1 cellular context compared by ENCODE assay signal in the genomic region with DNA sequence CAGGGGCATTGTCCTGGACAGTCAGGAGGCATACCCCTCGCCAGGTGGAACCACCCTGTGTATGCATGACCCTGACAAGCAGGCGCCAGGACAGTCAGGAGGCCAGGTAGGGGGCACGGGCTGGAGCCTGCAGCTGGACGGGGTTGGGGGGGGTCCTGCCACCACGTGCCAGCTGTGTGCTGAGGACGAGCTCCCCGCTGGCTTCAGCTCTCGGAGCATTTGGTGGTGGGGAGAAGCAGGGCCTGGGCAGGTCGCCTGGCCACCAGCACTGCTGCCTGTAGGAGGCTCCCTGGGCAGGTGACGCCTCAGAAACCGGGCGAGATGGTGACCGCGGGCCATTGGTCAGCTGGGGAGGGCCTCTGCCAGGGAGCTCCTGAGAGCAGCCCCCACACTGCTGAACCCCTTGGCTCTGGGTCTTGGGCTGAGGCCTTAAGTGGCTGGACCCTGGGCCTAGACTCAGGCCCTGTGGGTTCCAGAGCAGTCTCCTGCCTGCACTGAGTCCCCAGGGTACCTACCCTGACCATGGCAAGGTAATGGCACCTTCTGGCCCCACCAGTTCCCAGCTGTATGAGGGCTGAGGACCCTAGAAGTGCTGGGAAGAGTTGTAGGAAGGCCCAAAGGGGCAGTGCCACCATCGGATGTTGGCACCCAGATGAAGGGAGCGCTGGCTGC.
TF ChIP-seq lines count a peak whose summit lies in the region.

No MANE protein-coding gene starts in this region.

TF ChIP-seq in HepG2, 621 proteins besides CTCF, POLR2A, EP300 and RAD21 (continued from another document and continues in another):
- TF ChIP-seq, protein P1, sequence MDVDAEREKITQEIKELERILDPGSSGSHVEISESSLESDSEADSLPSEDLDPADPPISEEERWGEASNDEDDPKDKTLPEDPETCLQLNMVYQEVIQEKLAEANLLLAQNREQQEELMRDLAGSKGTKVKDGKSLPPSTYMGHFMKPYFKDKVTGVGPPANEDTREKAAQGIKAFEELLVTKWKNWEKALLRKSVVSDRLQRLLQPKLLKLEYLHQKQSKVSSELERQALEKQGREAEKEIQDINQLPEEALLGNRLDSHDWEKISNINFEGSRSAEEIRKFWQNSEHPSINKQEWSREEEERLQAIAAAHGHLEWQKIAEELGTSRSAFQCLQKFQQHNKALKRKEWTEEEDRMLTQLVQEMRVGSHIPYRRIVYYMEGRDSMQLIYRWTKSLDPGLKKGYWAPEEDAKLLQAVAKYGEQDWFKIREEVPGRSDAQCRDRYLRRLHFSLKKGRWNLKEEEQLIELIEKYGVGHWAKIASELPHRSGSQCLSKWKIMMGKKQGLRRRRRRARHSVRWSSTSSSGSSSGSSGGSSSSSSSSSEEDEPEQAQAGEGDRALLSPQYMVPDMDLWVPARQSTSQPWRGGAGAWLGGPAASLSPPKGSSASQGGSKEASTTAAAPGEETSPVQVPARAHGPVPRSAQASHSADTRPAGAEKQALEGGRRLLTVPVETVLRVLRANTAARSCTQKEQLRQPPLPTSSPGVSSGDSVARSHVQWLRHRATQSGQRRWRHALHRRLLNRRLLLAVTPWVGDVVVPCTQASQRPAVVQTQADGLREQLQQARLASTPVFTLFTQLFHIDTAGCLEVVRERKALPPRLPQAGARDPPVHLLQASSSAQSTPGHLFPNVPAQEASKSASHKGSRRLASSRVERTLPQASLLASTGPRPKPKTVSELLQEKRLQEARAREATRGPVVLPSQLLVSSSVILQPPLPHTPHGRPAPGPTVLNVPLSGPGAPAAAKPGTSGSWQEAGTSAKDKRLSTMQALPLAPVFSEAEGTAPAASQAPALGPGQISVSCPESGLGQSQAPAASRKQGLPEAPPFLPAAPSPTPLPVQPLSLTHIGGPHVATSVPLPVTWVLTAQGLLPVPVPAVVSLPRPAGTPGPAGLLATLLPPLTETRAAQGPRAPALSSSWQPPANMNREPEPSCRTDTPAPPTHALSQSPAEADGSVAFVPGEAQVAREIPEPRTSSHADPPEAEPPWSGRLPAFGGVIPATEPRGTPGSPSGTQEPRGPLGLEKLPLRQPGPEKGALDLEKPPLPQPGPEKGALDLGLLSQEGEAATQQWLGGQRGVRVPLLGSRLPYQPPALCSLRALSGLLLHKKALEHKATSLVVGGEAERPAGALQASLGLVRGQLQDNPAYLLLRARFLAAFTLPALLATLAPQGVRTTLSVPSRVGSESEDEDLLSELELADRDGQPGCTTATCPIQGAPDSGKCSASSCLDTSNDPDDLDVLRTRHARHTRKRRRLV (CRISPR knock-in tag; IDR thresholded peaks at IDR 0.05): peak; percentile 95
- TF ChIP-seq CCDC6 (CRISPR knock-in tag; IDR thresholded peaks at IDR 0.05) (peak; percentile 56), DR1 (CRISPR knock-in tag; IDR thresholded peaks at IDR 0.05) (0 out of 2 replicates have a peak, but pooled peaks have one; percentile 0), RFXAP (CRISPR knock-in tag; IDR thresholded peaks at IDR 0.05; ENCODE audit: borderline replicate concordance) (0 out of 2 replicates have a peak, but pooled peaks have one; percentile 4), ZNF160 (CRISPR knock-in tag; IDR thresholded peaks at IDR 0.05) (0 out of 2 replicates have a peak, but pooled peaks have one; percentile 88), ZNF75D (CRISPR knock-in tag; IDR thresholded peaks at IDR 0.05; ENCODE audit: borderline replicate concordance) (no peak), ZNF335 (CRISPR knock-in tag; IDR thresholded peaks at IDR 0.05) (no peak), ZFP62 (CRISPR knock-in tag; IDR thresholded peaks at IDR 0.05) (no peak), HOXD1 (CRISPR knock-in tag; IDR thresholded peaks at IDR 0.05) (0 out of 2 replicates have a peak, but pooled peaks have one; percentile 10), SMARCC2 (IDR thresholded peaks at IDR 0.05) (no peak), KLF13 (CRISPR knock-in tag; IDR thresholded peaks at IDR 0.05) (0 out of 2 replicates have a peak, but pooled peaks have one; percentile 25), RXRA (CRISPR knock-in tag; IDR thresholded peaks at IDR 0.05) (peak; percentile 69; the same call in 1 of the 2 replicates), MXD4 (CRISPR knock-in tag; IDR thresholded peaks at IDR 0.05) (peak; percentile 67), ZNF331 (CRISPR knock-in tag; IDR thresholded peaks at IDR 0.05) (0 out of 2 replicates have a peak, but pooled peaks have one; percentile 13)
- TF ChIP-seq, protein P2, sequence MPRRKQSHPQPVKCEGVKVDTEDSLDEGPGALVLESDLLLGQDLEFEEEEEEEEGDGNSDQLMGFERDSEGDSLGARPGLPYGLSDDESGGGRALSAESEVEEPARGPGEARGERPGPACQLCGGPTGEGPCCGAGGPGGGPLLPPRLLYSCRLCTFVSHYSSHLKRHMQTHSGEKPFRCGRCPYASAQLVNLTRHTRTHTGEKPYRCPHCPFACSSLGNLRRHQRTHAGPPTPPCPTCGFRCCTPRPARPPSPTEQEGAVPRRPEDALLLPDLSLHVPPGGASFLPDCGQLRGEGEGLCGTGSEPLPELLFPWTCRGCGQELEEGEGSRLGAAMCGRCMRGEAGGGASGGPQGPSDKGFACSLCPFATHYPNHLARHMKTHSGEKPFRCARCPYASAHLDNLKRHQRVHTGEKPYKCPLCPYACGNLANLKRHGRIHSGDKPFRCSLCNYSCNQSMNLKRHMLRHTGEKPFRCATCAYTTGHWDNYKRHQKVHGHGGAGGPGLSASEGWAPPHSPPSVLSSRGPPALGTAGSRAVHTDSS (CRISPR knock-in tag; conservative IDR thresholded peaks at IDR 0.05): no peak
- TF ChIP-seq, protein P3, sequence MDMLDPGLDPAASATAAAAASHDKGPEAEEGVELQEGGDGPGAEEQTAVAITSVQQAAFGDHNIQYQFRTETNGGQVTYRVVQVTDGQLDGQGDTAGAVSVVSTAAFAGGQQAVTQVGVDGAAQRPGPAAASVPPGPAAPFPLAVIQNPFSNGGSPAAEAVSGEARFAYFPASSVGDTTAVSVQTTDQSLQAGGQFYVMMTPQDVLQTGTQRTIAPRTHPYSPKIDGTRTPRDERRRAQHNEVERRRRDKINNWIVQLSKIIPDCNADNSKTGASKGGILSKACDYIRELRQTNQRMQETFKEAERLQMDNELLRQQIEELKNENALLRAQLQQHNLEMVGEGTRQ (IDR thresholded peaks at IDR 0.05; ENCODE audit: low read depth, low read length): 0 out of 2 replicates have a peak, but pooled peaks have one; percentile 6
- TF ChIP-seq, protein P3 (CRISPR knock-in tag; IDR thresholded peaks at IDR 0.05; ENCODE audit: borderline replicate concordance): no peak
- TF ChIP-seq, protein P4, sequence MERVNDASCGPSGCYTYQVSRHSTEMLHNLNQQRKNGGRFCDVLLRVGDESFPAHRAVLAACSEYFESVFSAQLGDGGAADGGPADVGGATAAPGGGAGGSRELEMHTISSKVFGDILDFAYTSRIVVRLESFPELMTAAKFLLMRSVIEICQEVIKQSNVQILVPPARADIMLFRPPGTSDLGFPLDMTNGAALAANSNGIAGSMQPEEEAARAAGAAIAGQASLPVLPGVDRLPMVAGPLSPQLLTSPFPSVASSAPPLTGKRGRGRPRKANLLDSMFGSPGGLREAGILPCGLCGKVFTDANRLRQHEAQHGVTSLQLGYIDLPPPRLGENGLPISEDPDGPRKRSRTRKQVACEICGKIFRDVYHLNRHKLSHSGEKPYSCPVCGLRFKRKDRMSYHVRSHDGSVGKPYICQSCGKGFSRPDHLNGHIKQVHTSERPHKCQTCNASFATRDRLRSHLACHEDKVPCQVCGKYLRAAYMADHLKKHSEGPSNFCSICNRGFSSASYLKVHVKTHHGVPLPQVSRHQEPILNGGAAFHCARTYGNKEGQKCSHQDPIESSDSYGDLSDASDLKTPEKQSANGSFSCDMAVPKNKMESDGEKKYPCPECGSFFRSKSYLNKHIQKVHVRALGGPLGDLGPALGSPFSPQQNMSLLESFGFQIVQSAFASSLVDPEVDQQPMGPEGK (CRISPR knock-in tag; IDR thresholded peaks at IDR 0.05): peak; percentile 25; the same call in 1 of the 2 replicates
- TF ChIP-seq, protein P5, sequence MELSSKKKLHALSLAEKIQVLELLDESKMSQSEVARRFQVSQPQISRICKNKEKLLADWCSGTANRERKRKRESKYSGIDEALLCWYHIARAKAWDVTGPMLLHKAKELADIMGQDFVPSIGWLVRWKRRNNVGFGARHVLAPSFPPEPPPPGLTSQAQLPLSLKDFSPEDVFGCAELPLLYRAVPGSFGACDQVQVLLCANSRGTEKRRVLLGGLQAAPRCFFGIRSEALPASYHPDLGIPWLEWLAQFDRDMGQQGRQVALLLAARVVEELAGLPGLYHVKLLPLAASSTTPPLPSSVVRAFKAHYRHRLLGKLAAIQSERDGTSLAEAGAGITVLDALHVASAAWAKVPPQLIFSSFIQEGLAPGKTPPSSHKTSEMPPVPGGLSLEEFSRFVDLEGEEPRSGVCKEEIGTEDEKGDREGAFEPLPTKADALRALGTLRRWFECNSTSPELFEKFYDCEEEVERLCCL (CRISPR knock-in tag; IDR thresholded peaks at IDR 0.05; ENCODE audit: borderline replicate concordance): 0 out of 2 replicates have a peak, but pooled peaks have one; percentile 62
- TF ChIP-seq, protein P6, sequence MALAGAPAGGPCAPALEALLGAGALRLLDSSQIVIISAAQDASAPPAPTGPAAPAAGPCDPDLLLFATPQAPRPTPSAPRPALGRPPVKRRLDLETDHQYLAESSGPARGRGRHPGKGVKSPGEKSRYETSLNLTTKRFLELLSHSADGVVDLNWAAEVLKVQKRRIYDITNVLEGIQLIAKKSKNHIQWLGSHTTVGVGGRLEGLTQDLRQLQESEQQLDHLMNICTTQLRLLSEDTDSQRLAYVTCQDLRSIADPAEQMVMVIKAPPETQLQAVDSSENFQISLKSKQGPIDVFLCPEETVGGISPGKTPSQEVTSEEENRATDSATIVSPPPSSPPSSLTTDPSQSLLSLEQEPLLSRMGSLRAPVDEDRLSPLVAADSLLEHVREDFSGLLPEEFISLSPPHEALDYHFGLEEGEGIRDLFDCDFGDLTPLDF (CRISPR knock-in tag; IDR thresholded peaks at IDR 0.05): no peak
- TF ChIP-seq, protein P7, sequence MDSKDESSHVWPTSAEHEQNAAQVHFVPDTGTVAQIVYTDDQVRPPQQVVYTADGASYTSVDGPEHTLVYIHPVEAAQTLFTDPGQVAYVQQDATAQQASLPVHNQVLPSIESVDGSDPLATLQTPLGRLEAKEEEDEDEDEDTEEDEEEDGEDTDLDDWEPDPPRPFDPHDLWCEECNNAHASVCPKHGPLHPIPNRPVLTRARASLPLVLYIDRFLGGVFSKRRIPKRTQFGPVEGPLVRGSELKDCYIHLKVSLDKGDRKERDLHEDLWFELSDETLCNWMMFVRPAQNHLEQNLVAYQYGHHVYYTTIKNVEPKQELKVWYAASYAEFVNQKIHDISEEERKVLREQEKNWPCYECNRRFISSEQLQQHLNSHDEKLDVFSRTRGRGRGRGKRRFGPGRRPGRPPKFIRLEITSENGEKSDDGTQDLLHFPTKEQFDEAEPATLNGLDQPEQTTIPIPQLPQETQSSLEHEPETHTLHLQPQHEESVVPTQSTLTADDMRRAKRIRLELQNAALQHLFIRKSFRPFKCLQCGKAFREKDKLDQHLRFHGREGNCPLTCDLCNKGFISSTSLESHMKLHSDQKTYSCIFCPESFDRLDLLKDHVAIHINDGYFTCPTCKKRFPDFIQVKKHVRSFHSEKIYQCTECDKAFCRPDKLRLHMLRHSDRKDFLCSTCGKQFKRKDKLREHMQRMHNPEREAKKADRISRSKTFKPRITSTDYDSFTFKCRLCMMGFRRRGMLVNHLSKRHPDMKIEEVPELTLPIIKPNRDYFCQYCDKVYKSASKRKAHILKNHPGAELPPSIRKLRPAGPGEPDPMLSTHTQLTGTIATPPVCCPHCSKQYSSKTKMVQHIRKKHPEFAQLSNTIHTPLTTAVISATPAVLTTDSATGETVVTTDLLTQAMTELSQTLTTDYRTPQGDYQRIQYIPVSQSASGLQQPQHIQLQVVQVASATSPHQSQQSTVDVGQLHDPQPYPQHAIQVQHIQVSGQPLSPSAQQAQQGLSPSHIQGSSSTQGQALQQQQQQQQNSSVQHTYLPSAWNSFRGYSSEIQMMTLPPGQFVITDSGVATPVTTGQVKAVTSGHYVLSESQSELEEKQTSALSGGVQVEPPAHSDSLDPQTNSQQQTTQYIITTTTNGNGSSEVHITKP (CRISPR knock-in tag; IDR thresholded peaks at IDR 0.05; ENCODE audit: low read depth): no peak; the same call in 1 of the 2 replicates
- TF ChIP-seq, protein P8, sequence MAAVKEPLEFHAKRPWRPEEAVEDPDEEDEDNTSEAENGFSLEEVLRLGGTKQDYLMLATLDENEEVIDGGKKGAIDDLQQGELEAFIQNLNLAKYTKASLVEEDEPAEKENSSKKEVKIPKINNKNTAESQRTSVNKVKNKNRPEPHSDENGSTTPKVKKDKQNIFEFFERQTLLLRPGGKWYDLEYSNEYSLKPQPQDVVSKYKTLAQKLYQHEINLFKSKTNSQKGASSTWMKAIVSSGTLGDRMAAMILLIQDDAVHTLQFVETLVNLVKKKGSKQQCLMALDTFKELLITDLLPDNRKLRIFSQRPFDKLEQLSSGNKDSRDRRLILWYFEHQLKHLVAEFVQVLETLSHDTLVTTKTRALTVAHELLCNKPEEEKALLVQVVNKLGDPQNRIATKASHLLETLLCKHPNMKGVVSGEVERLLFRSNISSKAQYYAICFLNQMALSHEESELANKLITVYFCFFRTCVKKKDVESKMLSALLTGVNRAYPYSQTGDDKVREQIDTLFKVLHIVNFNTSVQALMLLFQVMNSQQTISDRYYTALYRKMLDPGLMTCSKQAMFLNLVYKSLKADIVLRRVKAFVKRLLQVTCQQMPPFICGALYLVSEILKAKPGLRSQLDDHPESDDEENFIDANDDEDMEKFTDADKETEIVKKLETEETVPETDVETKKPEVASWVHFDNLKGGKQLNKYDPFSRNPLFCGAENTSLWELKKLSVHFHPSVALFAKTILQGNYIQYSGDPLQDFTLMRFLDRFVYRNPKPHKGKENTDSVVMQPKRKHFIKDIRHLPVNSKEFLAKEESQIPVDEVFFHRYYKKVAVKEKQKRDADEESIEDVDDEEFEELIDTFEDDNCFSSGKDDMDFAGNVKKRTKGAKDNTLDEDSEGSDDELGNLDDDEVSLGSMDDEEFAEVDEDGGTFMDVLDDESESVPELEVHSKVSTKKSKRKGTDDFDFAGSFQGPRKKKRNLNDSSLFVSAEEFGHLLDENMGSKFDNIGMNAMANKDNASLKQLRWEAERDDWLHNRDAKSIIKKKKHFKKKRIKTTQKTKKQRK (IDR thresholded peaks at IDR 0.05; ENCODE audit: low read length): no peak
- TF ChIP-seq, protein P9, sequence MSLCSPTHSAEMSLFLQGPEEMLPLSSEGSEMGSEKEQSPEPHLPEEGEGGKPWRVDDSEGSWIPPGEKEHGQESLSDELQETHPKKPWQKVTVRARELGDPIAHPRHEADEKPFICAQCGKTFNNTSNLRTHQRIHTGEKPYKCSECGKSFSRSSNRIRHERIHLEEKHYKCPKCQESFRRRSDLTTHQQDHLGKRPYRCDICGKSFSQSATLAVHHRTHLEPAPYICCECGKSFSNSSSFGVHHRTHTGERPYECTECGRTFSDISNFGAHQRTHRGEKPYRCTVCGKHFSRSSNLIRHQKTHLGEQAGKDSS (CRISPR knock-in tag; IDR thresholded peaks at IDR 0.05; ENCODE audit: borderline replicate concordance, low read depth): peak; percentile 18; the same call in 1 of the 2 replicates
- TF ChIP-seq, protein P10, sequence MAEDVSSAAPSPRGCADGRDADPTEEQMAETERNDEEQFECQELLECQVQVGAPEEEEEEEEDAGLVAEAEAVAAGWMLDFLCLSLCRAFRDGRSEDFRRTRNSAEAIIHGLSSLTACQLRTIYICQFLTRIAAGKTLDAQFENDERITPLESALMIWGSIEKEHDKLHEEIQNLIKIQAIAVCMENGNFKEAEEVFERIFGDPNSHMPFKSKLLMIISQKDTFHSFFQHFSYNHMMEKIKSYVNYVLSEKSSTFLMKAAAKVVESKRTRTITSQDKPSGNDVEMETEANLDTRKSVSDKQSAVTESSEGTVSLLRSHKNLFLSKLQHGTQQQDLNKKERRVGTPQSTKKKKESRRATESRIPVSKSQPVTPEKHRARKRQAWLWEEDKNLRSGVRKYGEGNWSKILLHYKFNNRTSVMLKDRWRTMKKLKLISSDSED (CRISPR knock-in tag; IDR thresholded peaks at IDR 0.05): peak; percentile 89
